Comparison of ENCODE assay signal across 19 cellular contexts in the genomic region with DNA sequence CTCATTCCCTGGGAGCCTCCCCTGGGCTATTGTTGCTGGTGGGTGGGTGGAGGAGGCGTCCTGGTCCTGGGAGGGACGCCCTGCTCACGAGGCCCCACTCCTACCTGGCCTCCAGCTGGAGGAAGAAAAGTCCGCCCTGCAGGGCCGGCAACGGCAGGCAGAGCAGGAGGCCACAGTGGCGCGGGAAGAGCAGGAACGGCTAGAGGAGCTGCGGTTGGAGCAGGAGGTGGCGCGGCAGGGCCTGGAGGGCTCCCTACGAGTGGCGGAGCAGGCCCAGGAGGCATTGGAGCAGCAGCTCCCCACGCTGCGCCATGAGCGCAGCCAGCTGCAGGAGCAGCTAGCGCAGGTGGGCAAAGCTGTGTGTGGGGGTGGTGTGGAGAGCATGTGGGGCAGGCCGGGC. TPM values are rescaled to one million over a fixed set of nuclear protein-coding genes. Genes with fewer than 3 reads are reported as not detected.
DNase-seq lines count a peak whose midpoint lies in the region; ATAC-seq and TF ChIP-seq lines count a peak whose summit lies in the region.
"Had no signal": no experiment of that assay in that cellular context is flagged by ENCODE, and none has a peak within 500 bp of the region (broad histone marks: within the 10 kb centered on the region; RNA-seq: fewer than 3 reads in every experiment).

No MANE protein-coding gene starts in this region.

- no peak for TF ChIP-seq EP300 in gastroesophageal sphincter (IDR thresholded peaks at IDR 0.05)

- H3K27ac ChIP-seq in HEK293 (ENCODE audit: extremely low read depth, low read depth, low read length) (no peak overlapping the region), gastroesophageal sphincter (no peak overlapping the region), OCI-LY7 (ENCODE audit: low read depth, low read length, poor library complexity, severe bottlenecking) (no peak overlapping the region)
- H3K27ac ChIP-seq: C4-2B had no signal

- H3K4me1 ChIP-seq in HEK293 (ENCODE audit: control insufficient read depth, insufficient read depth, low read length) = no peaks in the 10 kb centered on the region
- peaks cover 0 to 3% (median 0%) of the 10 kb centered on the region in 3 donors for H3K4me1 ChIP-seq in gastroesophageal sphincter
- no peaks in the 10 kb centered on the region for H3K4me1 ChIP-seq in OCI-LY7 (ENCODE audit: insufficient read depth, low read length, poor library complexity, severe bottlenecking)
- H3K4me1 ChIP-seq: Caco-2 had no signal

- H3K9me3 Mint-ChIP-seq in stimulated activated naive CD8-positive, alpha-beta T cell treated with anti-CD3 and anti-CD28 coated beads, Interleukin-15, amount 100 ng/mL, for 72 hours = no peaks in the 10 kb centered on the region
- no peaks in the 10 kb centered on the region for H3K9me3 Mint-ChIP-seq in stimulated activated effector memory CD8-positive, alpha-beta T cell treated with anti-CD3 and anti-CD28 coated beads, Interleukin-12 subunit alpha, Interleukin-12 subunit beta, amount 100 ng/mL, for 72 hours
- H3K9me3 Mint-ChIP-seq: CD4-positive, alpha-beta T cell; HFFc6; IgD-negative memory B cell had no signal

- H3K4me3 ChIP-seq in HEK293 (ENCODE audit: low read depth, low read length) (no peak overlapping the region), gastroesophageal sphincter (no peak overlapping the region), OCI-LY7 (ENCODE audit: low read depth, low read length, poor library complexity, severe bottlenecking) (no peak overlapping the region)

- WGBS in gastroesophageal sphincter (ENCODE audit: low coverage in 1 of 2), 2 donors = 40 to 80% methylated on average over 1 to 7 of the region's 19 CpGs

- peak; percentile 31 for ATAC-seq in stimulated activated naive CD8-positive, alpha-beta T cell treated with anti-CD3 and anti-CD28 coated beads, Interleukin-15, amount 100 ng/mL, for 72 hours
- ATAC-seq in stimulated activated naive CD8-positive, alpha-beta T cell treated with anti-CD3 and anti-CD28 coated beads, Interleukin-15, Interleukin-2, amounts not matched to agents 100 U/mL and 50 U/mL, for 24 hours = no peak
- ATAC-seq in gastroesophageal sphincter = peak; percentile 11
- ATAC-seq in stimulated activated effector memory CD8-positive, alpha-beta T cell treated with anti-CD3 and anti-CD28 coated beads, Interleukin-12 subunit alpha, Interleukin-12 subunit beta, amount 100 ng/mL, for 72 hours = peak; percentile 2
- ATAC-seq in GM21367 (IDR thresholded peaks at IDR 0.05; ENCODE audit: unreplicated experiment) = no peak

- no peaks in the 10 kb centered on the region for H4K20me1 ChIP-seq in OCI-LY7 (ENCODE audit: insufficient read depth, low read length)

- H3K4me3 Mint-ChIP-seq in stimulated activated naive CD8-positive, alpha-beta T cell treated with anti-CD3 and anti-CD28 coated beads, Interleukin-15, amount 100 ng/mL, for 72 hours = no peak overlapping the region
- H3K4me3 Mint-ChIP-seq in stimulated activated effector memory CD8-positive, alpha-beta T cell treated with anti-CD3 and anti-CD28 coated beads, Interleukin-12 subunit alpha, Interleukin-12 subunit beta, amount 100 ng/mL, for 72 hours = no peak overlapping the region
- H3K4me3 Mint-ChIP-seq: B cell; CD4-positive, alpha-beta T cell; HFFc6; IgD-negative memory B cell had no signal

- no TSS peak for BruUV-seq in OCI-LY7 (replicated peaks; lab: Mats Ljungman, UMichigan)

- H3K4me2 ChIP-seq in OCI-LY7 (ENCODE audit: low read length) = no peak overlapping the region

- TF ChIP-seq CTCF in HEK293 (tag by site-specific recombination; IDR thresholded peaks at IDR 0.05) (no peak), gastroesophageal sphincter (IDR thresholded peaks at IDR 0.05) (no peak), OCI-LY7 (conservative IDR thresholded peaks at IDR 0.05; ENCODE audit: low read length) (no peak)

- no peaks in the 10 kb centered on the region for H3K27me3 Mint-ChIP-seq in stimulated activated naive CD8-positive, alpha-beta T cell treated with anti-CD3 and anti-CD28 coated beads, Interleukin-15, amount 100 ng/mL, for 72 hours
- H3K27me3 Mint-ChIP-seq: B cell; CD4-positive, alpha-beta T cell; IgD-negative memory B cell had no signal

- intact Hi-C loops in OCI-LY7 (cut with micrococcal nuclease; ENCODE audit: unreplicated experiment) = no loop called here

- POLR2A ChIA-PET in HEK293 (lab: Yijun Ruan, JAX) (interaction anchor here (2.4 kb wide), 1 partner anchor 42 kb away, joined by 5 read pairs; no protein-coding TSS in a partner anchor), OCI-LY7 (lab: Charles Lee) (no interaction called here)

- no peak overlapping the region for H3K27ac Mint-ChIP-seq in stimulated activated naive CD8-positive, alpha-beta T cell treated with anti-CD3 and anti-CD28 coated beads, Interleukin-15, amount 100 ng/mL, for 72 hours
- H3K27ac Mint-ChIP-seq in stimulated activated effector memory CD8-positive, alpha-beta T cell treated with anti-CD3 and anti-CD28 coated beads, Interleukin-12 subunit alpha, Interleukin-12 subunit beta, amount 100 ng/mL, for 72 hours = no peak overlapping the region
- H3K27ac Mint-ChIP-seq: B cell; CD4-positive, alpha-beta T cell; HFFc6 had no signal

- H3K36me3 ChIP-seq in HEK293 (ENCODE audit: control insufficient read depth in 2 of 2, insufficient read depth in 1 of 2, low read length in 2 of 2) (peaks cover 0 to 43% of the 10 kb centered on the region in 2 experiments; a peak in 1 of 3 replicates), gastroesophageal sphincter (peaks cover 0 to 83% of the 10 kb centered on the region in 2 donors), OCI-LY7 (ENCODE audit: insufficient read depth, low read length) (peaks cover 12% of the 10 kb centered on the region; the same call in 1 of the 2 replicates)

- H3K27me3 ChIP-seq in gastroesophageal sphincter = no peaks in the 10 kb centered on the region

- H3K79me2 ChIP-seq in OCI-LY7 (ENCODE audit: insufficient read depth, low read depth, low read length) = no peaks in the 10 kb centered on the region

- no peak for TF ChIP-seq POLR2A in gastroesophageal sphincter (IDR thresholded peaks at IDR 0.05)

- H3K9me3 ChIP-seq in HEK293 (ENCODE audit: control insufficient read depth, insufficient read depth, low read depth, low read length) (no peaks in the 10 kb centered on the region), gastroesophageal sphincter (no peaks in the 10 kb centered on the region), OCI-LY7 (ENCODE audit: low read length) (no peaks in the 10 kb centered on the region)
- H3K9me3 ChIP-seq: Caco-2 had no signal

- H2AFZ ChIP-seq in OCI-LY7 (ENCODE audit: low read length) = no peak overlapping the region

- CTCF ChIA-PET in HEK293 (lab: Yijun Ruan, JAX) = interaction anchor here (0.6 to 2.0 kb wide), 5 partner anchors 14 to 326 kb away, joined by 3 to 15 read pairs (median 12); no protein-coding TSS in a partner anchor
- CTCF ChIA-PET in OCI-LY7 (lab: Charles Lee; ENCODE audit: unreplicated experiment) = no interaction called here

- H3K4me1 Mint-ChIP-seq in stimulated activated naive CD8-positive, alpha-beta T cell treated with anti-CD3 and anti-CD28 coated beads, Interleukin-15, amount 100 ng/mL, for 72 hours = no peaks in the 10 kb centered on the region
- no peaks in the 10 kb centered on the region for H3K4me1 Mint-ChIP-seq in stimulated activated effector memory CD8-positive, alpha-beta T cell treated with anti-CD3 and anti-CD28 coated beads, Interleukin-12 subunit alpha, Interleukin-12 subunit beta, amount 100 ng/mL, for 72 hours

- H3K36me3 Mint-ChIP-seq in stimulated activated effector memory CD8-positive, alpha-beta T cell treated with anti-CD3 and anti-CD28 coated beads, Interleukin-12 subunit alpha, Interleukin-12 subunit beta, amount 100 ng/mL, for 72 hours = peaks cover 20% of the 10 kb centered on the region

- no peaks in the 10 kb centered on the region for H3K9me2 ChIP-seq in OCI-LY7 (ENCODE audit: insufficient read depth, low read length)

- DNase-seq in stimulated activated naive CD8-positive, alpha-beta T cell treated with anti-CD3 and anti-CD28 coated beads, Interleukin-15, amount 100 ng/mL, for 72 hours = no peak
- DNase-seq in stimulated activated naive CD8-positive, alpha-beta T cell treated with anti-CD3 and anti-CD28 coated beads, Interleukin-15, Interleukin-2, amounts not matched to agents 100 U/mL and 50 U/mL, for 24 hours = no peak
- no peak for DNase-seq in stimulated activated effector memory CD8-positive, alpha-beta T cell treated with anti-CD3 and anti-CD28 coated beads, Interleukin-12 subunit alpha, Interleukin-12 subunit beta, amount 100 ng/mL, for 72 hours (ENCODE audit: low spot score in 2 of 2)
- no peak for DNase-seq in stimulated activated CD4-positive, alpha-beta T cell treated with anti-CD3 and anti-CD28 coated beads, Interleukin-2, amount 100 ng/mL, for 48 hours
- DNase-seq in OCI-LY7 (ENCODE audit: low spot score) = no peak
- DNase-seq: Caco-2; CD4-positive, alpha-beta T cell; GDM1; HCEC 1CT; HFFc6; KBM-7 had no signal

TF ChIP-seq in HEK293, 187 proteins besides CTCF, POLR2A, EP300 and RAD21:
- TF ChIP-seq, protein P1, sequence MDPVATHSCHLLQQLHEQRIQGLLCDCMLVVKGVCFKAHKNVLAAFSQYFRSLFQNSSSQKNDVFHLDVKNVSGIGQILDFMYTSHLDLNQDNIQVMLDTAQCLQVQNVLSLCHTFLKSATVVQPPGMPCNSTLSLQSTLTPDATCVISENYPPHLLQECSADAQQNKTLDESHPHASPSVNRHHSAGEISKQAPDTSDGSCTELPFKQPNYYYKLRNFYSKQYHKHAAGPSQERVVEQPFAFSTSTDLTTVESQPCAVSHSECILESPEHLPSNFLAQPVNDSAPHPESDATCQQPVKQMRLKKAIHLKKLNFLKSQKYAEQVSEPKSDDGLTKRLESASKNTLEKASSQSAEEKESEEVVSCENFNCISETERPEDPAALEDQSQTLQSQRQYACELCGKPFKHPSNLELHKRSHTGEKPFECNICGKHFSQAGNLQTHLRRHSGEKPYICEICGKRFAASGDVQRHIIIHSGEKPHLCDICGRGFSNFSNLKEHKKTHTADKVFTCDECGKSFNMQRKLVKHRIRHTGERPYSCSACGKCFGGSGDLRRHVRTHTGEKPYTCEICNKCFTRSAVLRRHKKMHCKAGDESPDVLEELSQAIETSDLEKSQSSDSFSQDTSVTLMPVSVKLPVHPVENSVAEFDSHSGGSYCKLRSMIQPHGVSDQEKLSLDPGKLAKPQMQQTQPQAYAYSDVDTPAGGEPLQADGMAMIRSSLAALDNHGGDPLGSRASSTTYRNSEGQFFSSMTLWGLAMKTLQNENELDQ (tag by site-specific recombination; IDR thresholded peaks at IDR 0.05; ENCODE audit: low read depth) = no peak
- TF ChIP-seq EGR2 (tag by site-specific recombination; IDR thresholded peaks at IDR 0.05; ENCODE audit: low read depth) = peak; percentile 45
TF ChIP-seq in HEK293: peak in this region for 1.

RNA-seq across cellular contexts. Expression of a gene that starts 24.9 kb away (rescaled TPM):
- total RNA-seq in gastroesophageal sphincter (10 to 100 TPM in 3 of 4 donors, 1 to 10 TPM in 1; 8.0 to 34.5 (median 30.0) TPM), OCI-LY7 (2022) (54.0 and 54.1 TPM in 2 replicates)
- total RNA-seq in OCI-LY7 (2014; rRNA removed; shearing (Covaris generic)) = 36.3 and 57.9 TPM in 2 replicates

RNA-seq across cellular contexts. Expression of a gene that starts 33.8 kb away (rescaled TPM):
- total RNA-seq in gastroesophageal sphincter = 10 to 100 TPM in 1 of 4 donors, 1 to 10 TPM in 3; 4.2 to 12.1 (median 7.2) TPM
- total RNA-seq in OCI-LY7 (2014; rRNA removed; shearing (Covaris generic)) = not detected in 2 replicates
- total RNA-seq in OCI-LY7 (2022) = not detected in 2 replicates
- total RNA-seq: A172; B cell; CD4-positive, alpha-beta T cell had no signal

RNA-seq across cellular contexts. Expression of a gene that starts 50.9 kb away (rescaled TPM):
- total RNA-seq in gastroesophageal sphincter = under 1 TPM in 3 of 4 donors, not detected in 1; under 0.01 TPM
- under 0.01 TPM in 2 replicates for total RNA-seq in OCI-LY7 (2014; rRNA removed; shearing (Covaris generic))
- total RNA-seq in OCI-LY7 (2022) = 1,721 and 1,968 TPM in 2 replicates
- total RNA-seq: H4 had no signal

Comparison
In these comparisons a context has a peak if more than half of its experiments do, and no peak if none do; other contexts are left out.
1. ATAC-seq: peak in stimulated activated naive CD8-positive, alpha-beta T cell treated with anti-CD3 and anti-CD28 coated beads, Interleukin-15, amount 100 ng/mL, for 72 hours (single experiment), gastroesophageal sphincter (single experiment) and stimulated activated effector memory CD8-positive, alpha-beta T cell treated with anti-CD3 and anti-CD28 coated beads, Interleukin-12 subunit alpha, Interleukin-12 subunit beta, amount 100 ng/mL, for 72 hours (single experiment); none in stimulated activated naive CD8-positive, alpha-beta T cell treated with anti-CD3 and anti-CD28 coated beads, Interleukin-15, Interleukin-2, amounts not matched to agents 100 U/mL and 50 U/mL, for 24 hours (single experiment) and GM21367 (single experiment).
2. RNA of a gene that starts 33.8 kb away (total RNA-seq): 4.2 to 12.1 TPM in gastroesophageal sphincter; not detected in OCI-LY7; every median in the first group is over 4 times any median in the second.